In genomic region chr5:176837707-176838115, GRCh38 we compare ENCODE assay signal across 1 cellular context.
TF ChIP-seq lines count a peak whose summit lies in the region.

No MANE protein-coding gene starts in this region.

TF ChIP-seq in HepG2, 621 proteins besides CTCF, POLR2A, EP300 and RAD21 (continued from another document and continues in another):
- peak; percentile 100 for TF ChIP-seq ZBED4 (CRISPR knock-in tag; IDR thresholded peaks at IDR 0.05; ENCODE audit: borderline replicate concordance)
- peak; percentile 100 for TF ChIP-seq MTERF4 (CRISPR knock-in tag; IDR thresholded peaks at IDR 0.05)
- peak; percentile 100 for TF ChIP-seq ZNF556 (CRISPR knock-in tag; IDR thresholded peaks at IDR 0.05; ENCODE audit: borderline replicate concordance)
- TF ChIP-seq ZNF350 (CRISPR knock-in tag; IDR thresholded peaks at IDR 0.05; ENCODE audit: borderline replicate concordance, low read depth): peak; percentile 99
- TF ChIP-seq KDM6A (CRISPR knock-in tag; IDR thresholded peaks at IDR 0.05; ENCODE audit: low read depth): peak; percentile 85
- peak; percentile 100 for TF ChIP-seq ZFP36L2 (CRISPR knock-in tag; IDR thresholded peaks at IDR 0.05)
- TF ChIP-seq NFRKB (IDR thresholded peaks at IDR 0.05): no peak
- TF ChIP-seq ARID2 (CRISPR knock-in tag; IDR thresholded peaks at IDR 0.05; ENCODE audit: borderline replicate concordance): peak; percentile 100
- TF ChIP-seq ZNF570 (CRISPR knock-in tag; IDR thresholded peaks at IDR 0.05; ENCODE audit: borderline replicate concordance): peak; percentile 100
- peak; percentile 57; the same call in 1 of the 2 replicates for TF ChIP-seq GMEB2 (CRISPR knock-in tag; IDR thresholded peaks at IDR 0.05; ENCODE audit: low read depth)
- TF ChIP-seq NR2C2 (CRISPR knock-in tag; IDR thresholded peaks at IDR 0.05; ENCODE audit: borderline replicate concordance): peak; percentile 85
- peak; percentile 100 for TF ChIP-seq ZNF782 (CRISPR knock-in tag; IDR thresholded peaks at IDR 0.05; ENCODE audit: borderline replicate concordance)
- TF ChIP-seq ZNF879 (CRISPR knock-in tag; IDR thresholded peaks at IDR 0.05): peak; percentile 100
- TF ChIP-seq ZNF138 (CRISPR knock-in tag; IDR thresholded peaks at IDR 0.05; ENCODE audit: low read depth): peak; percentile 100
- peak; percentile 100 for TF ChIP-seq NFAT5 (CRISPR knock-in tag; IDR thresholded peaks at IDR 0.05)
- TF ChIP-seq ZNF678 (CRISPR knock-in tag; IDR thresholded peaks at IDR 0.05): peak; percentile 100
- peak; percentile 99 for TF ChIP-seq ZFP1 (CRISPR knock-in tag; IDR thresholded peaks at IDR 0.05)
- peak; percentile 99 for TF ChIP-seq RORA (CRISPR knock-in tag; IDR thresholded peaks at IDR 0.05)
- peak; percentile 100 for TF ChIP-seq ZNF747 (CRISPR knock-in tag; IDR thresholded peaks at IDR 0.05; ENCODE audit: borderline replicate concordance)
- peak; percentile 100 for TF ChIP-seq ZBTB49 (CRISPR knock-in tag; IDR thresholded peaks at IDR 0.05; ENCODE audit: borderline replicate concordance)
- peak; percentile 93; the same call in 1 of the 2 replicates for TF ChIP-seq ZNF576 (CRISPR knock-in tag; IDR thresholded peaks at IDR 0.05)
- no peak for TF ChIP-seq ZFP62 (CRISPR knock-in tag; IDR thresholded peaks at IDR 0.05)
- peak; percentile 100 for TF ChIP-seq ZNF441 (CRISPR knock-in tag; IDR thresholded peaks at IDR 0.05; ENCODE audit: borderline replicate concordance)
- peak; percentile 94 for TF ChIP-seq PRDM15 (CRISPR knock-in tag; IDR thresholded peaks at IDR 0.05)
- TF ChIP-seq NFIB (CRISPR knock-in tag; IDR thresholded peaks at IDR 0.05; ENCODE audit: borderline replicate concordance): peak; percentile 53; the same call in 1 of the 2 replicates
- TF ChIP-seq THAP7 (CRISPR knock-in tag; IDR thresholded peaks at IDR 0.05): peak; percentile 99
- peak; percentile 99 for TF ChIP-seq ZBTB1 (CRISPR knock-in tag; IDR thresholded peaks at IDR 0.05; ENCODE audit: borderline replicate concordance)
- peak; percentile 98; the same call in 1 of the 2 replicates for TF ChIP-seq ZNF550 (CRISPR knock-in tag; IDR thresholded peaks at IDR 0.05; ENCODE audit: borderline replicate concordance)
- no peak for TF ChIP-seq FOXP1 (IDR thresholded peaks at IDR 0.05)
- peak; percentile 87 for TF ChIP-seq FOXP1 (CRISPR knock-in tag; IDR thresholded peaks at IDR 0.05)
- TF ChIP-seq ZNF160 (CRISPR knock-in tag; IDR thresholded peaks at IDR 0.05): peak; percentile 100
- peak; percentile 100 for TF ChIP-seq ZNF30 (CRISPR knock-in tag; IDR thresholded peaks at IDR 0.05)
- TF ChIP-seq DZIP1 (CRISPR knock-in tag; IDR thresholded peaks at IDR 0.05): peak; percentile 100
- peak; percentile 99 for TF ChIP-seq ATF3 (CRISPR knock-in tag; IDR thresholded peaks at IDR 0.05)
